ENCODE assay signal across 23 cellular contexts in the genomic region with DNA sequence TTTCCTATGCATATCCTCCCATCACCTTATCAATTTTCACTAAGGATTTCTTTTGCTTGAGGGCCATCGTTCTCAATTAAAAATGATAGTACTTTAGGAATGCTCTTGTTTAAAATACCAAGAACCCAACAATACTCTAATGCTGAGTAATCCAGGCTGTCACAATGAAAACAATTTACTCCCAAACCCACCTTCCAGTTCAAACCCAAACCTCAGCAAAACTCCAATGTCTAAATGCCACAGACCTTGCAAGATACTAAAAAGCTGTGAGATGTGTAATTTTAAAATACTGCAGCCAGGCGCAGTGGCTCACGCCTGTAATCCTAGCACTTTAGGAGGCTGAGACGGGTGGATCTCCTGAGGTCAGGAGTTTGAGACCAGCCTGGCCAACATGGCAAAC.
DNase-seq lines count a peak whose midpoint lies in the region; ATAC-seq and TF ChIP-seq lines count a peak whose summit lies in the region.
"Had no signal": no experiment of that assay in that cellular context is flagged by ENCODE, and none has a peak within 500 bp of the region (broad histone marks: within the 10 kb centered on the region; RNA-seq: fewer than 3 reads in every experiment).

No MANE protein-coding gene starts in this region.

- no peaks in the 10 kb centered on the region for H3K23me2 ChIP-seq in H9 (ENCODE audit: insufficient read length, low read depth, low read length, poor library complexity, severe bottlenecking)

- no peaks in the 10 kb centered on the region for H3K36me3 ChIP-seq in ACC112 (ENCODE audit: insufficient read depth, low read length)
- H3K36me3 ChIP-seq in adipocyte (ENCODE audit: control insufficient read depth, insufficient read depth, low read length, severe bottlenecking) = no peaks in the 10 kb centered on the region
- H3K36me3 ChIP-seq: prostate gland had no signal

- H2BK15ac ChIP-seq in H9 (ENCODE audit: low read depth, low read length) = no peak overlapping the region

- H2BK120ac ChIP-seq in H9 (ENCODE audit: low read depth, low read length, poor library complexity, severe bottlenecking) = no peak overlapping the region

- no peak overlapping the region for H3K4me2 ChIP-seq in H9 (ENCODE audit: insufficient read depth, insufficient read length, low read length)

- peak overlapping the region; percentile 57 to 95 (median 58); a peak in 6 of 7 replicates for H3K27ac Mint-ChIP-seq in H9
- H3K27ac Mint-ChIP-seq: activated B cell treated with CpG ODN at 0.5 μM for 24 hours; activated CD4-positive, alpha-beta memory T cell treated with anti-CD3 and anti-CD28 coated beads for 36 hours; memory B cell; T-helper 2 cell treated with Interferon-gamma antibody and Interleukin-4, amounts not matched to agents 5 μg/mL and 100 μg/mL, for 36 hours had no signal

- H3K9me3 ChIP-seq in H9 (ENCODE audit: control insufficient read depth, low read depth, low read length) (no peaks in the 10 kb centered on the region), adipocyte (ENCODE audit: control insufficient read depth, low read length) (no peaks in the 10 kb centered on the region)
- H3K9me3 ChIP-seq: prostate gland had no signal

- H2AFZ ChIP-seq in ACC112 (ENCODE audit: low read length, unreplicated experiment) (no peak overlapping the region), H9 (ENCODE audit: low read length) (no peak overlapping the region)

- H3K4me3 Mint-ChIP-seq in H9 = no peak overlapping the region
- H3K4me3 Mint-ChIP-seq: activated B cell treated with CpG ODN at 0.5 μM for 24 hours; activated CD4-positive, alpha-beta memory T cell treated with anti-CD3 and anti-CD28 coated beads for 36 hours; memory B cell; nephron; T-helper 2 cell treated with Interferon-gamma antibody and Interleukin-4, amounts not matched to agents 5 μg/mL and 100 μg/mL, for 36 hours had no signal

- no peak overlapping the region for H3T11ph ChIP-seq in H9 (ENCODE audit: low read length)

- no peak for ATAC-seq in GM18867 (IDR thresholded peaks at IDR 0.05; ENCODE audit: unreplicated experiment)

- no peak overlapping the region for H4K8ac ChIP-seq in H9 (replicated peaks; ENCODE audit: insufficient read length, low read depth, low read length)

- H3K4me3 ChIP-seq in ACC112 (ENCODE audit: low read depth, low read length) (peak overlapping the region; percentile 12; the same call in 1 of the 2 replicates), adipocyte (ENCODE audit: low read length) (no peak overlapping the region), foreskin fibroblast (ENCODE audit: low read depth in 1 of 2, low read length in 2 of 2) (no peak overlapping the region)
- H3K4me3 ChIP-seq: prostate gland had no signal

- H3K4ac ChIP-seq in H9 (ENCODE audit: low read depth, low read length) = no peak overlapping the region

- no peak overlapping the region for H3K56ac ChIP-seq in H9 (ENCODE audit: insufficient read length, low read depth, low read length)

- no peak for TF ChIP-seq POLR2A in erythroblast (IDR thresholded peaks at IDR 0.05; ENCODE audit: low read length)

- H3K9ac ChIP-seq in H9 (ENCODE audit: extremely low read depth, insufficient read length, low read length) (no peak overlapping the region), adipocyte (ENCODE audit: low read length) (no peak overlapping the region)

- H3K4me1 Mint-ChIP-seq in H9 = peaks cover 38 to 48% of the 10 kb centered on the region in 2 experiments
- H3K4me1 Mint-ChIP-seq: activated B cell treated with CpG ODN at 0.5 μM for 24 hours, memory B cell had no signal

- no peak overlapping the region for H2AK5ac ChIP-seq in H9 (ENCODE audit: insufficient read length, low read length)

- H4K5ac ChIP-seq in H9 (ENCODE audit: insufficient read length, low read depth, low read length) = no peak overlapping the region

- DNase-seq in H9 (no peak), adipocyte (ENCODE audit: low read depth) (peak; percentile 48), foreskin fibroblast (peak; percentile 44 to 67), erythroblast (lab: John Stamatoyannopoulos, UW) (no peak), NCI-H187 treated with DMSO at 0.1 percent for 48 hours (lab: John Stamatoyannopoulos, UW) (no peak), NCI-H2081 treated with DMSO at 0.1 percent for 48 hours (lab: John Stamatoyannopoulos, UW) (no peak)
- DNase-seq: activated B cell treated with CpG ODN at 0.5 μM for 24 hours; activated CD4-positive, alpha-beta memory T cell treated with anti-CD3 and anti-CD28 coated beads for 36 hours; activated naive CD4-positive, alpha-beta T cell; anterior cingulate cortex; DMS 273 treated with DMSO at 0.1 percent for 48 hours; effector memory CD4-positive, alpha-beta T cell; hippocampal formation; kidney; NCI-H146; NCI-H82; stimulated activated CD4-positive, alpha-beta T cell treated with anti-CD3 and anti-CD28 coated beads, Interleukin-4, amount 100 ng/mL, for 4 hours had no signal

- no peak overlapping the region for H3K14ac ChIP-seq in H9 (ENCODE audit: insufficient read depth, low read length)

- H3K23ac ChIP-seq in H9 (ENCODE audit: insufficient read length, low read depth, low read length) = no peak overlapping the region

- no CpG with 5 or more reads among the region's 4 CpGs for WGBS in H9 (ENCODE audit: extremely low coverage, insufficient read length, low lambda C conversion rate)

- peaks cover 8% of the 10 kb centered on the region for H3K79me2 ChIP-seq in ACC112 (ENCODE audit: control insufficient read depth, insufficient read depth, low read length, unreplicated experiment)
- H3K79me2 ChIP-seq in H9 (ENCODE audit: insufficient read depth, low read length) = no peaks in the 10 kb centered on the region

- no peak overlapping the region for H3K18ac ChIP-seq in H9 (ENCODE audit: insufficient read length, low read depth, low read length)

- no peaks in the 10 kb centered on the region for H3K27me3 Mint-ChIP-seq in H9 (ENCODE audit: low read depth)
- H3K27me3 Mint-ChIP-seq: activated B cell treated with CpG ODN at 0.5 μM for 24 hours; activated CD4-positive, alpha-beta memory T cell treated with anti-CD3 and anti-CD28 coated beads for 36 hours; memory B cell had no signal

- peaks cover 3% of the 10 kb centered on the region for H3K79me1 ChIP-seq in H9 (ENCODE audit: insufficient read depth, low read depth, low read length, poor library complexity, severe bottlenecking)

- no peak overlapping the region for H2BK5ac ChIP-seq in H9 (ENCODE audit: insufficient read length, low read length)

- H3K36me3 Mint-ChIP-seq in H9 (ENCODE audit: insufficient read depth in 1 of 3, low read depth in 3 of 3) = peaks cover 0 to 1% (median 0%) of the 10 kb centered on the region in 3 experiments; a peak in 1 of 7 replicates
- H3K36me3 Mint-ChIP-seq: activated CD4-positive, alpha-beta memory T cell treated with anti-CD3 and anti-CD28 coated beads for 36 hours; memory B cell had no signal

- no peak overlapping the region for H2BK20ac ChIP-seq in H9 (ENCODE audit: low read depth, low read length, poor library complexity, severe bottlenecking)

- H4K91ac ChIP-seq in H9 (ENCODE audit: insufficient read length, low read depth, low read length) = no peak overlapping the region

- no peaks in the 10 kb centered on the region for H4K20me1 ChIP-seq in H9 (ENCODE audit: control insufficient read depth, insufficient read depth, insufficient read length)

- TF ChIP-seq CTCF in H9 (conservative IDR thresholded peaks at IDR 0.05) (no peak), foreskin fibroblast (IDR thresholded peaks at IDR 0.05; ENCODE audit: low read depth, low read length) (no peak)

- no peaks in the 10 kb centered on the region for H3K9me3 Mint-ChIP-seq in H9
- H3K9me3 Mint-ChIP-seq: memory B cell, nephron had no signal

- H3K27me3 ChIP-seq in ACC112 (ENCODE audit: insufficient read depth, low read length) = no peaks in the 10 kb centered on the region
- no peaks in the 10 kb centered on the region for H3K27me3 ChIP-seq in H9 (ENCODE audit: insufficient read depth, low read length)
- no peaks in the 10 kb centered on the region for H3K27me3 ChIP-seq in adipocyte (replicated peaks; ENCODE audit: control insufficient read depth, insufficient read depth, low read length)

- H2BK12ac ChIP-seq in H9 (ENCODE audit: insufficient read length, low read depth, low read length) = no peak overlapping the region

- peak overlapping the region; percentile 33 for H3K27ac ChIP-seq in ACC112 (ENCODE audit: low read depth, low read length)
- no peak overlapping the region for H3K27ac ChIP-seq in H9 (ENCODE audit: insufficient read length, low read depth, low read length)
- H3K27ac ChIP-seq: prostate gland had no signal

- H3K4me1 ChIP-seq in ACC112 (ENCODE audit: control insufficient read depth, insufficient read depth, low read length, unreplicated experiment) (peaks cover 51% of the 10 kb centered on the region), H9 (ENCODE audit: insufficient read depth, low read length) (no peaks in the 10 kb centered on the region; the same call in 1 of the 2 replicates), adipocyte (ENCODE audit: control insufficient read depth, insufficient read depth, low read length) (peaks cover 37% of the 10 kb centered on the region)
- H3K4me1 ChIP-seq: prostate gland had no signal

Comparison
In these comparisons a context has a peak if more than half of its experiments do, and no peak if none do; other contexts are left out.
1. DNase-seq: peak in adipocyte (single experiment) and foreskin fibroblast (2 of 2); none in H9 (single experiment), erythroblast (0 of 2), NCI-H187 treated with DMSO at 0.1 percent for 48 hours (single experiment) and NCI-H2081 treated with DMSO at 0.1 percent for 48 hours (single experiment).